Comparison of ENCODE assay signal across 1 cellular context in the genomic region with DNA sequence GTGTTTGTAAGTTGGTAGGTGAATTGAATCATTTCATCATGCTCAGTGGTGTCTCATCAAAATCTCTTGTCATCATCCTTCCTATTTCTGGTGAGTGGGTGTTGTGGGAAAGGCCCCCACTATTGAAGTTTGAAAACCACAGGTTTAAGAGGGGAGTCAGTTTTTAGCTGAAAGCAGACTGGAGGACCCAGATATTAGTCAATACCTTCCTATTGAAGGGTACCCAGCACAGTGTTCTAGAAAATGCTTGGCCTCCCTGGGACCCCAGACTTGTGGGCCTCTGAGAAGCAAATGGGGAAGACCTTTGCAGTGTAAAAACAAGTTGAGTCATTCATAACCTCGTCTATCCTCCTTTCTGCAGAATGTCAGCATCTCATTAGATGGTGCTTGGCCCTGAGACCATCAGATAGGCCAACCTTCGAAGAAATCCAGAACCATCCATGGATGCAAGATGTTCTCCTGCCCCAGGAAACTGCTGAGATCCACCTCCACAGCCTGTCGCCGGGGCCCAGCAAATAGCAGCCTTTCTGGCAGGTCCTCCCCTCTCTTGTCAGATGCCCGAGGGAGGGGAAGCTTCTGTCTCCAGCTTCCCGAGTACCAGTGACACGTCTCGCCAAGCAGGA.
TF ChIP-seq lines count a peak whose summit lies in the region.

No MANE protein-coding gene starts in this region.

TF ChIP-seq in GM12878, 131 proteins besides CTCF, POLR2A, EP300 and RAD21 (continued from another document):
- TF ChIP-seq, protein P1, sequence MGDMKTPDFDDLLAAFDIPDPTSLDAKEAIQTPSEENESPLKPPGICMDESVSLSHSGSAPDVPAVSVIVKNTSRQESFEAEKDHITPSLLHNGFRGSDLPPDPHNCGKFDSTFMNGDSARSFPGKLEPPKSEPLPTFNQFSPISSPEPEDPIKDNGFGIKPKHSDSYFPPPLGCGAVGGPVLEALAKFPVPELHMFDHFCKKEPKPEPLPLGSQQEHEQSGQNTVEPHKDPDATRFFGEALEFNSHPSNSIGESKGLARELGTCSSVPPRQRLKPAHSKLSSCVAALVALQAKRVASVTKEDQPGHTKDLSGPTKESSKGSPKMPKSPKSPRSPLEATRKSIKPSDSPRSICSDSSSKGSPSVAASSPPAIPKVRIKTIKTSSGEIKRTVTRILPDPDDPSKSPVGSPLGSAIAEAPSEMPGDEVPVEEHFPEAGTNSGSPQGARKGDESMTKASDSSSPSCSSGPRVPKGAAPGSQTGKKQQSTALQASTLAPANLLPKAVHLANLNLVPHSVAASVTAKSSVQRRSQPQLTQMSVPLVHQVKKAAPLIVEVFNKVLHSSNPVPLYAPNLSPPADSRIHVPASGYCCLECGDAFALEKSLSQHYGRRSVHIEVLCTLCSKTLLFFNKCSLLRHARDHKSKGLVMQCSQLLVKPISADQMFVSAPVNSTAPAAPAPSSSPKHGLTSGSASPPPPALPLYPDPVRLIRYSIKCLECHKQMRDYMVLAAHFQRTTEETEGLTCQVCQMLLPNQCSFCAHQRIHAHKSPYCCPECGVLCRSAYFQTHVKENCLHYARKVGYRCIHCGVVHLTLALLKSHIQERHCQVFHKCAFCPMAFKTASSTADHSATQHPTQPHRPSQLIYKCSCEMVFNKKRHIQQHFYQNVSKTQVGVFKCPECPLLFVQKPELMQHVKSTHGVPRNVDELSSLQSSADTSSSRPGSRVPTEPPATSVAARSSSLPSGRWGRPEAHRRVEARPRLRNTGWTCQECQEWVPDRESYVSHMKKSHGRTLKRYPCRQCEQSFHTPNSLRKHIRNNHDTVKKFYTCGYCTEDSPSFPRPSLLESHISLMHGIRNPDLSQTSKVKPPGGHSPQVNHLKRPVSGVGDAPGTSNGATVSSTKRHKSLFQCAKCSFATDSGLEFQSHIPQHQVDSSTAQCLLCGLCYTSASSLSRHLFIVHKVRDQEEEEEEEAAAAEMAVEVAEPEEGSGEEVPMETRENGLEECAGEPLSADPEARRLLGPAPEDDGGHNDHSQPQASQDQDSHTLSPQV (IDR thresholded peaks at IDR 0.05): no peak
